ENCODE assay signal across 8 cellular contexts in genomic region chr7:56046728-56047445, GRCh38. TPM values are rescaled to one million over a fixed set of nuclear protein-coding genes. Genes with fewer than 3 reads are reported as not detected.
DNase-seq lines count a peak whose midpoint lies in the region; ATAC-seq, FAIRE-seq and TF ChIP-seq lines count a peak whose summit lies in the region.

No MANE protein-coding gene starts in this region.

- H3K9me3 ChIP-seq in esophagus muscularis mucosa: no peaks in the 10 kb centered on the region

- no peaks in the 10 kb centered on the region for H3K4me1 Mint-ChIP-seq in stimulated activated effector memory CD8-positive, alpha-beta T cell treated with anti-CD3 and anti-CD28 coated beads, Interleukin-12 subunit alpha, Interleukin-12 subunit beta, amount 100 ng/mL, for 72 hours
- H3K4me1 Mint-ChIP-seq in WTC11: peaks cover 4% of the 10 kb centered on the region; the same call in 1 of the 2 replicates

- peaks cover 11 to 52% (median 47%) of the 10 kb centered on the region in 4 donors for H3K4me1 ChIP-seq in esophagus muscularis mucosa

- no peak for ATAC-seq in GM18858 (IDR thresholded peaks at IDR 0.05; ENCODE audit: unreplicated experiment)
- ATAC-seq in stimulated activated effector memory CD8-positive, alpha-beta T cell treated with anti-CD3 and anti-CD28 coated beads, Interleukin-12 subunit alpha, Interleukin-12 subunit beta, amount 100 ng/mL, for 72 hours: no peak
- no peak for ATAC-seq in WTC11

- no peak for TF ChIP-seq CTCF in AG09319 (IDR thresholded peaks at IDR 0.05; ENCODE audit: low read depth, low read length)
- TF ChIP-seq CTCF in esophagus muscularis mucosa (IDR thresholded peaks at IDR 0.05): no peak
- no peak for TF ChIP-seq CTCF in WTC11 (IDR thresholded peaks at IDR 0.05)

- H3K36me3 Mint-ChIP-seq in stimulated activated effector memory CD8-positive, alpha-beta T cell treated with anti-CD3 and anti-CD28 coated beads, Interleukin-12 subunit alpha, Interleukin-12 subunit beta, amount 100 ng/mL, for 72 hours: peaks cover 22% of the 10 kb centered on the region
- peaks cover 17% of the 10 kb centered on the region for H3K36me3 Mint-ChIP-seq in WTC11

- H3K36me3 ChIP-seq in esophagus muscularis mucosa: peaks cover 0 to 9% (median under 1%) of the 10 kb centered on the region in 4 donors

- peak overlapping the region; percentile 58 to 99 (median 70) for H3K27ac ChIP-seq in esophagus muscularis mucosa (replicated peaks in 1 of 4)

- intact Hi-C loops in esophagus muscularis mucosa (cut with DNase I): no loop called here

- no peak overlapping the region for H3K27ac Mint-ChIP-seq in stimulated activated effector memory CD8-positive, alpha-beta T cell treated with anti-CD3 and anti-CD28 coated beads, Interleukin-12 subunit alpha, Interleukin-12 subunit beta, amount 100 ng/mL, for 72 hours
- no peak overlapping the region for H3K27ac Mint-ChIP-seq in WTC11

- no peak for TF ChIP-seq POLR2A in esophagus muscularis mucosa (IDR thresholded peaks at IDR 0.05; ENCODE audit: low read depth)

- 37% methylated on average over 5 of the region's 5 CpGs for WGBS in esophagus muscularis mucosa

- DNase-seq in AG09319 (ENCODE audit: extremely low read depth, low read depth) (peak; percentile 77), RCC 7860 (ENCODE audit: low spot score) (peak; percentile 76), esophagus muscularis mucosa (ENCODE audit: extremely low spot score) (no peak), non-pigmented ciliary epithelial cell (ENCODE audit: low read depth) (peak; percentile 88), SW480 (ENCODE audit: low spot score) (no peak), WTC11 (ENCODE audit: low spot score) (no peak)
- DNase-seq in stimulated activated effector memory CD8-positive, alpha-beta T cell treated with anti-CD3 and anti-CD28 coated beads, Interleukin-12 subunit alpha, Interleukin-12 subunit beta, amount 100 ng/mL, for 72 hours (ENCODE audit: low spot score in 2 of 2): no peak

- POLR2A ChIA-PET in WTC11 (lab: Charles Lee): no interaction called here

- H3K27me3 Mint-ChIP-seq in WTC11 (ENCODE audit: low read depth): no peaks in the 10 kb centered on the region

- no peaks in the 10 kb centered on the region for H3K9me3 Mint-ChIP-seq in stimulated activated effector memory CD8-positive, alpha-beta T cell treated with anti-CD3 and anti-CD28 coated beads, Interleukin-12 subunit alpha, Interleukin-12 subunit beta, amount 100 ng/mL, for 72 hours
- H3K9me3 Mint-ChIP-seq in WTC11: no peaks in the 10 kb centered on the region

- TF ChIP-seq EP300 in esophagus muscularis mucosa (IDR thresholded peaks at IDR 0.05): no peak

- H3K27me3 ChIP-seq in esophagus muscularis mucosa: no peaks in the 10 kb centered on the region

- CTCF ChIA-PET in WTC11 (lab: Charles Lee): no interaction called here

- FAIRE-seq in RCC 7860 (lab: Jason Lieb, UNC): peak; percentile 59

- no peak overlapping the region for H3K4me3 ChIP-seq in esophagus muscularis mucosa

- no peak overlapping the region for H3K4me3 Mint-ChIP-seq in stimulated activated effector memory CD8-positive, alpha-beta T cell treated with anti-CD3 and anti-CD28 coated beads, Interleukin-12 subunit alpha, Interleukin-12 subunit beta, amount 100 ng/mL, for 72 hours
- no peak overlapping the region for H3K4me3 Mint-ChIP-seq in WTC11

TF ChIP-seq in WTC11, 78 proteins besides CTCF, POLR2A, EP300 and RAD21:
- TF ChIP-seq E2F1 (CRISPR knock-in tag; IDR thresholded peaks at IDR 0.05) (no peak), SOX15 (CRISPR knock-in tag; IDR thresholded peaks at IDR 0.05) (no peak)

RNA-seq across cellular contexts. Expression of gene PSPH, which starts 4.4 kb away (rescaled TPM):
- total RNA-seq in esophagus muscularis mucosa (10 to 100 TPM in 3 of 4 donors, 1 to 10 TPM in 1; 9.1 to 15.9 (median 13.1) TPM), WTC11 (2021) (43.7 to 49.3 TPM (median 49.2 TPM) in 3 replicates)

RNA-seq across cellular contexts. Expression of gene CCT6A, which starts 4.7 kb away (rescaled TPM):
- total RNA-seq in esophagus muscularis mucosa: 100 to 1,000 TPM in 1 of 4 donors, 10 to 100 TPM in 3; 86.6 to 104 (median 87.9) TPM
- total RNA-seq in WTC11 (2021): 208 to 246 TPM (median 209 TPM) in 3 replicates

RNA-seq across cellular contexts. Expression of gene SUMF2, which starts 17.2 kb away (rescaled TPM):
- total RNA-seq in esophagus muscularis mucosa (10 to 100 TPM; 71.4 to 93.2 (median 80.8) TPM), WTC11 (2021) (99.6 to 105 TPM (median 99.6 TPM) in 3 replicates)

RNA-seq across cellular contexts. Expression of gene PHKG1, which starts 45.9 kb away (rescaled TPM):
- total RNA-seq in esophagus muscularis mucosa (1 to 10 TPM in 2 of 4 donors, under 1 TPM in 2; 0.26 to 1.7 (median 0.94) TPM), WTC11 (2021) (not detected in 3 replicates)

RNA-seq across cellular contexts. Expression of gene CHCHD2, which starts 59.4 kb away (rescaled TPM):
- 100 to 1,000 TPM; 212 to 416 (median 327) TPM for total RNA-seq in esophagus muscularis mucosa
- 2.2 to 2.4 TPM (median 2.2 TPM) in 3 replicates for total RNA-seq in WTC11 (2021)

Comparison
In these comparisons a context has a peak if more than half of its experiments do, and no peak if none do; other contexts are left out.
1. DNase-seq: peak in AG09319 (single experiment), RCC 7860 (single experiment) and non-pigmented ciliary epithelial cell (single experiment); none in esophagus muscularis mucosa (single experiment), SW480 (single experiment), stimulated activated effector memory CD8-positive, alpha-beta T cell treated with anti-CD3 and anti-CD28 coated beads, Interleukin-12 subunit alpha, Interleukin-12 subunit beta, amount 100 ng/mL, for 72 hours (0 of 2) and WTC11 (single experiment).